ENCODE assay signal across 37 cellular contexts in genomic region chr4:162139412-162139811, GRCh38. TPM values are rescaled to one million over a fixed set of nuclear protein-coding genes. Genes with fewer than 3 reads are reported as not detected.
"Had no signal": no experiment of that assay in that cellular context is flagged by ENCODE, and none has a peak within 500 bp of the region (broad histone marks: within the 10 kb centered on the region; RNA-seq: fewer than 3 reads in every experiment).

No MANE protein-coding gene starts in this region.

- H3K27me3 ChIP-seq: MG63 had no signal

- H3K9me3 ChIP-seq: MG63 had no signal

- DNase-seq: Karpas-422, Kasumi-1, MG63, MM.1S, MV-4-11, NCI-H1048, NCI-H1092, NCI-H1092 treated with DMSO at 0.1 percent for 48 hours, NCI-H1105, NCI-H1105 treated with DMSO at 0.1 percent for 48 hours, NCI-H1417, NCI-H1417 treated with DMSO at 0.1 percent for 48 hours, NCI-H1436, NCI-H1436 treated with DMSO at 0.1 percent for 48 hours, NCI-H146, NCI-H1694, NCI-H1694 treated with DMSO at 0.1 percent for 48 hours, NCI-H187, NCI-H187 treated with DMSO at 0.1 percent for 48 hours, NCI-H1930, NCI-H2029, NCI-H2029 treated with DMSO at 0.1 percent for 48 hours, NCI-H2081, NCI-H2081 treated with DMSO at 0.1 percent for 48 hours, NCI-H2107, NCI-H2171, NCI-H2171 treated with DMSO at 0.1 percent for 48 hours, NCI-H2227 treated with DMSO at 0.1 percent for 48 hours, NCI-H226, NCI-H345, NCI-H446 treated with DMSO at 0.1 percent for 48 hours, NCI-H510A, NCI-H510A treated with DMSO at 0.1 percent for 48 hours, NCI-H524, NCI-H524 treated with DMSO at 0.1 percent for 48 hours had no signal

- H3K4me3 ChIP-seq: MG63 had no signal

- H3K36me3 ChIP-seq: MG63 had no signal

RNA-seq across cellular contexts. Expression of gene FSTL5, which starts 24.4 kb away (rescaled TPM):
- total RNA-seq: LHCN-M2, MCF 10A had no signal
